In the genomic region with DNA sequence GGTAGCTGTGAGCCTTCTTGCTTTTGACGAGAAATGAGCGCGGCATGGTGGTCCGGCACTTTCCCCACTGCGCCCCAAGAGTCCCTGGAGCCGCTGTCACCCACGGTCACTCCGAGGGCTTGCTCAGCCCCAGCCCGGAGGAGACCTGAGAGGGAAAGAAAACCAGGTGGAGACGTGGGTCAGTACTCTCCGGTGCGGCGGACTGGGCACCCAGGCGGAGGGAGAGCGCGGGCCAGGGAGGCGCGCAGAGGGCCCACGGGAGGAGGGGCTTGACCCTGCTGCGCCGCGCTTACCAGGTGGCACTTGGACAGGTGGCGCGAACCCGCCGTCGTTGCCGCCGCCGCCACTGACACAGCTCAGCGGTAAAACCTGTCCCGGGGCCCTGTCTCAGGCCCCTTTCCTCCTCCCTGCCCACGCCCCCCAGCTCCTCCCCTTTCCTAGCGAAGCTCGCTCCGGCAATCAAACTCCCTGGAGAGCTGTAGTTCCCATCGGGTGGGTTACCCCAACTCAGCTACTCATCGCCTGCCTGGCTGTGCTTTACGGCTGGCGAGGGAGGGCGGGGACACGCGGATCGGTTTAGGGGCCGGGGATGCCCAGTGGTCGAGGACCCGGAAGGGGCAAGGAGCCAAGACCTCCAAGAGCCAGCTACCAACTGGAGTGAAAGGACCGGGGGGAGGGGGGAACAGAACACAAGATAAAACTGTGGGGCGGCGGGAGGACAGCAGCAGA, we compare ENCODE assay signal across 7 cellular contexts. TPM values are rescaled to one million over a fixed set of nuclear protein-coding genes. Genes with fewer than 3 reads are reported as not detected.
DNase-seq lines count a peak whose midpoint lies in the region; ATAC-seq and TF ChIP-seq lines count a peak whose summit lies in the region.

No MANE protein-coding gene starts in this region.

- H3K9me3 ChIP-seq in heart left ventricle (no peaks in the 10 kb centered on the region), spleen (no peaks in the 10 kb centered on the region)

- TF ChIP-seq CTCF in heart left ventricle (IDR thresholded peaks at IDR 0.05) (no peak), spleen (IDR thresholded peaks at IDR 0.05 in 8 of 11, conservative IDR thresholded peaks at IDR 0.05 in 3 of 11) (no peak)

- POLR2A ChIA-PET in HEK293T (lab: Yijun Ruan, JAX), result interaction anchor here (1.3 kb wide), 1 partner anchor 9 kb away, joined by 5 read pairs; no protein-coding TSS in a partner anchor

- intact Hi-C loops in heart left ventricle (cut with DNase I) (loop anchor here in 1 of 10 donors (10.0 kb wide), 1 partner anchor 341 kb away; no protein-coding TSS in a partner anchor), spleen (cut with DNase I; ENCODE audit: low total_unique reads) (no loop called here)

- WGBS in heart left ventricle, 4 donors, result 1 to 3% (median 2%) methylated on average over 44 to 50 of the region's 50 CpGs
- 0 to 4% (median 1%) methylated on average over 38 to 50 of the region's 50 CpGs for WGBS in spleen, 5 donors

- H3K27me3 ChIP-seq in heart left ventricle (peaks cover 52 to 95% (median 74%) of the 10 kb centered on the region in 9 donors), spleen (replicated peaks in 1 of 7) (peaks cover 0 to 91% (median 65%) of the 10 kb centered on the region in 7 donors)

- H3K36me3 ChIP-seq in heart left ventricle (no peaks in the 10 kb centered on the region), spleen (peaks cover 0 to 26% (median 0%) of the 10 kb centered on the region in 6 donors)

- H3K4me3 ChIP-seq in heart left ventricle (peak overlapping the region; percentile 17 to 81 (median 53)), spleen (peak overlapping the region; percentile 59 to 83 (median 74))

- H3K4me1 ChIP-seq in heart left ventricle (peaks cover 15 to 69% (median 54%) of the 10 kb centered on the region in 12 donors), spleen (peaks cover 32 to 97% (median 72%) of the 10 kb centered on the region in 6 donors)

- CTCF ChIA-PET in HEK293T (lab: Yijun Ruan, JAX), result no interaction called here

- H3K27ac ChIP-seq in heart left ventricle, result peak overlapping the region in 1 of 12 donors; percentile 32
- peak overlapping the region in 7 of 8 donors; percentile 81 to 94 (median 88) for H3K27ac ChIP-seq in spleen

- no peak for ATAC-seq in heart left ventricle
- no peak for ATAC-seq in GM19035 (IDR thresholded peaks at IDR 0.05; ENCODE audit: unreplicated experiment)

- DNase-seq in NCI-H1930 (lab: John Stamatoyannopoulos, UW), result peak; percentile 18 to 29
- DNase-seq in activated CD4-positive, alpha-beta T cell treated with anti-CD3 and anti-CD28 coated beads, Interleukin-2, amount 50 U/mL, for 4 hours, result peak; percentile 67 to 72
- DNase-seq in heart left ventricle, result peak in 1 of 5 donors; percentile 22
- DNase-seq in spleen, result peak; percentile 89
- no peak for DNase-seq in HEK293T (ENCODE audit: extremely low spot score)

- peak; percentile 13 for TF ChIP-seq POLR2A in GM19099 (IDR thresholded peaks at IDR 0.05; ENCODE audit: extremely low read depth, insufficient read length, low read depth)
- no peak for TF ChIP-seq POLR2A in heart left ventricle (IDR thresholded peaks at IDR 0.05)
- TF ChIP-seq POLR2A in spleen (IDR thresholded peaks at IDR 0.05), result no peak

TF ChIP-seq in HEK293T, 16 proteins besides CTCF, POLR2A, EP300 and RAD21:
- no peak for TF ChIP-seq BHLHE40 (IDR thresholded peaks at IDR 0.05; ENCODE audit: borderline replicate concordance)
- TF ChIP-seq ARNT (IDR thresholded peaks at IDR 0.05), result no peak
- no peak for TF ChIP-seq ZNF384 (IDR thresholded peaks at IDR 0.05)
- TF ChIP-seq, protein P1, sequence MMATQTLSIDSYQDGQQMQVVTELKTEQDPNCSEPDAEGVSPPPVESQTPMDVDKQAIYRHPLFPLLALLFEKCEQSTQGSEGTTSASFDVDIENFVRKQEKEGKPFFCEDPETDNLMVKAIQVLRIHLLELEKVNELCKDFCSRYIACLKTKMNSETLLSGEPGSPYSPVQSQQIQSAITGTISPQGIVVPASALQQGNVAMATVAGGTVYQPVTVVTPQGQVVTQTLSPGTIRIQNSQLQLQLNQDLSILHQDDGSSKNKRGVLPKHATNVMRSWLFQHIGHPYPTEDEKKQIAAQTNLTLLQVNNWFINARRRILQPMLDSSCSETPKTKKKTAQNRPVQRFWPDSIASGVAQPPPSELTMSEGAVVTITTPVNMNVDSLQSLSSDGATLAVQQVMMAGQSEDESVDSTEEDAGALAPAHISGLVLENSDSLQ (IDR thresholded peaks at IDR 0.05), result no peak
- TF ChIP-seq HDGF (IDR thresholded peaks at IDR 0.05; ENCODE audit: borderline replicate concordance), result no peak
- TF ChIP-seq TARDBP (IDR thresholded peaks at IDR 0.05), result no peak
- TF ChIP-seq L3MBTL2 (conservative IDR thresholded peaks at IDR 0.05), result no peak
- no peak for TF ChIP-seq ELF4 (IDR thresholded peaks at IDR 0.05)
- TF ChIP-seq SUZ12 (IDR thresholded peaks at IDR 0.05), result no peak
- TF ChIP-seq FOXK2 (IDR thresholded peaks at IDR 0.05), result no peak

RNA-seq across cellular contexts. Expression of gene GFI1, which starts 3.1 kb away (rescaled TPM):
- total RNA-seq in heart left ventricle, result under 1 TPM in 7 of 9 donors, not detected in 2; 0.08 to 0.93 (median 0.26) TPM
- polyA plus RNA-seq in heart left ventricle, result under 1 TPM; 0.04 to 0.12 TPM
- 10 to 100 TPM; 10.0 to 19.2 (median 13.2) TPM for total RNA-seq in spleen
- polyA plus RNA-seq in spleen, result 1 to 10 TPM; 1.9 to 3.0 (median 2.3) TPM

Comparison
In these comparisons a context has a peak if more than half of its experiments do, and no peak if none do; other contexts are left out.
1. RNA of gene GFI1, which starts 3.1 kb away (total RNA-seq): 10.0 to 19.2 TPM in spleen; 0.08 to 0.93 TPM in heart left ventricle; every median in the first group is over 4 times any median in the second.